Comparison of ENCODE assay signal across 21 cellular contexts in the genomic region with DNA sequence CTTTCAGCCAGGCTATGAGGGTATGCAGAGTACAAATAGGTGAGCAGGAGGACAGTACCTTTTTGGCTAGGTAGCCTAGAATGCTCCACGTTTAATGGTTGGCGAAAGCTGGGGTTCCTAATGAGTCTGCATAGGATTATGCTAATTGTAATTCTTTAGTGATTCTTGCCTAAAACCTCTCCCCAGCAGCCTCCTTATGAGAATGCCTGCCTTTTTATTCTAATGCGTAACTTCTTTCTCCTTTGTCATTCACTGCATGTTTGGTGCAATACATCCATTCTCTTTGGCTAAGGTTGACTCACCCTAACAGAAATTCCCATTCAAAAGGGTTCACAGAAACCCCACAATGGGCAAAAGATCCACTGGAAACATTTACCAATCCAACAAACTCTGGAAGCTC.
"Had no signal": no experiment of that assay in that cellular context is flagged by ENCODE, and none has a peak within 500 bp of the region (broad histone marks: within the 10 kb centered on the region; RNA-seq: fewer than 3 reads in every experiment).

No MANE protein-coding gene starts in this region.

- FAIRE-seq: small intestine had no signal

- H3K27ac ChIP-seq: body of pancreas, cardiac muscle cell, foreskin keratinocyte, lower lobe of right lung, uterus had no signal

- H3K4me1 ChIP-seq: body of pancreas, foreskin keratinocyte, lower lobe of right lung, uterus had no signal

- DNase-seq: activated B cell treated with CpG ODN at 0.5 μM for 24 hours; activated CD4-positive, alpha-beta memory T cell treated with anti-CD3 and anti-CD28 coated beads, Interleukin-2, amount 10 ng/mL, durations not matched to agents 7 days and 5 days; activated CD4-positive, alpha-beta T cell treated with anti-CD3 and anti-CD28 coated beads for 4 hours; activated gamma-delta T cell; activated naive CD4-positive, alpha-beta T cell treated with anti-CD3 and anti-CD28 coated beads, Interleukin-2, amount 50 U/mL, for 16 hours; activated naive CD8-positive, alpha-beta T cell treated with anti-CD3 and anti-CD28 coated beads, Interleukin-2, amount 50 U/mL, for 24 hours; body of pancreas; effector CD4-positive, alpha-beta T cell; foreskin keratinocyte; kidney; lower lobe of right lung; naive B cell; posterior cingulate gyrus; small intestine; stimulated activated CD4-positive, alpha-beta T cell treated with anti-CD3 and anti-CD28 coated beads, Interleukin-15, amount 100 ng/mL, for 24 hours; stimulated activated CD8-positive, alpha-beta memory T cell treated with anti-CD3 and anti-CD28 coated beads, Interleukin-4, amount 100 ng/mL, for 48 hours; stimulated activated naive B cell treated with anti-CD40 and anti-IgM and Interleukin-4, amounts not matched to agents 10 μg/mL and 1 μg/mL and 100 μg/mL, for 72 hours; T1000; trophoblast cell; uterus had no signal

- H3K4me3 ChIP-seq: body of pancreas, cardiac muscle cell, lower lobe of right lung, uterus had no signal

- H3K36me3 ChIP-seq: cardiac muscle cell, lower lobe of right lung, uterus had no signal

- H3K27me3 ChIP-seq: body of pancreas, cardiac muscle cell, foreskin keratinocyte, uterus had no signal

- H3K9me3 ChIP-seq: body of pancreas, lower lobe of right lung, uterus had no signal
